ENCODE assay signal across 1 cellular context in genomic region chr12:6537580-6538419, GRCh38.
TF ChIP-seq lines count a peak whose summit lies in the region.

No MANE protein-coding gene starts in this region.

TF ChIP-seq in IMR-90, 13 proteins besides CTCF, POLR2A, EP300 and RAD21:
- peak; percentile 44; the same call in 1 of the 2 replicates for TF ChIP-seq SMC3 (IDR thresholded peaks at IDR 0.05; ENCODE audit: low read depth, low read length)
- 0 out of 2 replicates have a peak, but pooled peaks have one; percentile 19 for TF ChIP-seq MAZ (IDR thresholded peaks at IDR 0.05; ENCODE audit: borderline replicate concordance, low read depth, low read length)
- 0 out of 2 replicates have a peak, but pooled peaks have one; percentile 34 for TF ChIP-seq MXI1 (IDR thresholded peaks at IDR 0.05; ENCODE audit: borderline replicate concordance, low read depth, low read length)
